ENCODE assay signal across 12 cellular contexts in the genomic region with DNA sequence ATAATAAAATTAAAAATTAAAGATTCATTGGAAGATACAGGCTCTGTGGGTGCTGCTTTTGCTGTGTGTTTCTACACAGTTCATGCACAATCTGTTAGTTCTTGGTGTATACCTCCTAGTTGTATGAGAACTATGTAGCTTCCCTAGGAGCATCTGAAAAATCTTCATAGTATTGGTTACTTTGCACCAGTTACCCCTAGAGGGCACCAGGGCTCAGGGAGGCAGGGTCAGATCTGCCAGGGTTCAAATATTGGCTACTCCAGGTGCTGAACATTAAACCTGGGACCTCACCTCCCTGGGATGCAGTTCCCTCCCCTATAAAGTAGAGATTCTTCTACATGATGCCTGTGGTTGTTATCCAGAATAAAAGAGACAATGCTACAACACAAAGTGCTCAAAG.
DNase-seq lines count a peak whose midpoint lies in the region; ATAC-seq and TF ChIP-seq lines count a peak whose summit lies in the region.
"Had no signal": no experiment of that assay in that cellular context is flagged by ENCODE, and none has a peak within 500 bp of the region (broad histone marks: within the 10 kb centered on the region; RNA-seq: fewer than 3 reads in every experiment).

No MANE protein-coding gene starts in this region.

- H3F3A ChIP-seq in DOHH2 (ENCODE audit: control insufficient read depth, insufficient read depth) = no peaks in the 10 kb centered on the region

- H4K20me1 ChIP-seq in DOHH2 (ENCODE audit: control insufficient read depth, insufficient read depth, low read depth, low read length) = no peaks in the 10 kb centered on the region
- H4K20me1 ChIP-seq in OCI-LY3 (ENCODE audit: insufficient read depth, low read length) = no peaks in the 10 kb centered on the region

- intact Hi-C loops in left lung (cut with DNase I) = no loop called here

- H3K9ac ChIP-seq in OCI-LY3 (ENCODE audit: low read length) = no peak overlapping the region

- TF ChIP-seq EP300 in gastroesophageal sphincter (IDR thresholded peaks at IDR 0.05) = no peak

- H3K4me2 ChIP-seq in DOHH2 (ENCODE audit: low read length) (no peak overlapping the region), OCI-LY3 (ENCODE audit: low read length) (no peak overlapping the region)

- TF ChIP-seq CTCF in 22Rv1 (IDR thresholded peaks at IDR 0.05) = peak; percentile 43
- TF ChIP-seq CTCF in DOHH2 (IDR thresholded peaks at IDR 0.05; ENCODE audit: low read depth, low read length, poor library complexity, severe bottlenecking) = peak; percentile 34
- TF ChIP-seq CTCF in OCI-LY3 (IDR thresholded peaks at IDR 0.05; ENCODE audit: low read depth, low read length) = peak; percentile 32
- TF ChIP-seq CTCF in fibroblast of pulmonary artery (IDR thresholded peaks at IDR 0.05; ENCODE audit: low read length, missing control alignments) = peak; percentile 41
- no peak for TF ChIP-seq CTCF in left lung (IDR thresholded peaks at IDR 0.05)
- no peak for TF ChIP-seq CTCF in gastroesophageal sphincter (IDR thresholded peaks at IDR 0.05)

- no peaks in the 10 kb centered on the region for H3K9me2 ChIP-seq in DOHH2 (replicated peaks; ENCODE audit: control insufficient read depth, low read length)

- H3K79me2 ChIP-seq in DOHH2 (ENCODE audit: control insufficient read depth, low read length) = no peaks in the 10 kb centered on the region
- no peaks in the 10 kb centered on the region for H3K79me2 ChIP-seq in OCI-LY3 (ENCODE audit: low read length)

- DNase-seq in fibroblast of pulmonary artery (ENCODE audit: low read depth) (no peak), NCI-H345 (lab: John Stamatoyannopoulos, UW) (no peak), left lung (no peak)
- DNase-seq: activated CD4-positive, alpha-beta T cell treated with anti-CD3 and anti-CD28 coated beads, Interleukin-2, amount 10 ng/mL, durations not matched to agents 24 days and 14 days; CD4-positive, CD25-positive, alpha-beta regulatory T cell; kidney glomerular epithelial cell; NCI-H69 had no signal

- H3K9me3 ChIP-seq in DOHH2 (ENCODE audit: control insufficient read depth, insufficient read depth, low read length) (no peaks in the 10 kb centered on the region), OCI-LY3 (ENCODE audit: insufficient read depth, low read length) (no peaks in the 10 kb centered on the region), left lung (no peaks in the 10 kb centered on the region), gastroesophageal sphincter (no peaks in the 10 kb centered on the region)

- ATAC-seq in left lung (no peak), gastroesophageal sphincter (no peak), HG03432 (IDR thresholded peaks at IDR 0.05; ENCODE audit: unreplicated experiment) (no peak)

- no peaks in the 10 kb centered on the region for H3K36me3 ChIP-seq in DOHH2 (ENCODE audit: control insufficient read depth, low read length)
- no peaks in the 10 kb centered on the region for H3K36me3 ChIP-seq in OCI-LY3 (replicated peaks; ENCODE audit: low read depth, low read length)
- H3K36me3 ChIP-seq in left lung = no peaks in the 10 kb centered on the region
- no peaks in the 10 kb centered on the region for H3K36me3 ChIP-seq in gastroesophageal sphincter

- no peak for TF ChIP-seq POLR2A in gastroesophageal sphincter (IDR thresholded peaks at IDR 0.05)

- H3K27me3 ChIP-seq in DOHH2 (ENCODE audit: control insufficient read depth, low read length) = no peaks in the 10 kb centered on the region
- H3K27me3 ChIP-seq in OCI-LY3 (ENCODE audit: low read depth, low read length) = no peaks in the 10 kb centered on the region
- H3K27me3 ChIP-seq in left lung = no peaks in the 10 kb centered on the region
- H3K27me3 ChIP-seq in gastroesophageal sphincter = no peaks in the 10 kb centered on the region

- H3K4me1 ChIP-seq in DOHH2 (ENCODE audit: control insufficient read depth, low read length) = no peaks in the 10 kb centered on the region
- H3K4me1 ChIP-seq in OCI-LY3 (ENCODE audit: low read length) = no peaks in the 10 kb centered on the region
- H3K4me1 ChIP-seq in left lung = no peaks in the 10 kb centered on the region
- no peaks in the 10 kb centered on the region for H3K4me1 ChIP-seq in gastroesophageal sphincter

- H2AFZ ChIP-seq in OCI-LY3 (ENCODE audit: low read depth, low read length) = no peak overlapping the region

- no peak overlapping the region for H3K4me3 ChIP-seq in DOHH2 (ENCODE audit: low read length)
- no peak overlapping the region for H3K4me3 ChIP-seq in OCI-LY3 (ENCODE audit: low read length)
- no peak overlapping the region for H3K4me3 ChIP-seq in fibroblast of pulmonary artery (replicated peaks; ENCODE audit: low read depth, low read length)
- H3K4me3 ChIP-seq in left lung = no peak overlapping the region
- H3K4me3 ChIP-seq in gastroesophageal sphincter = no peak overlapping the region

- H3K27ac ChIP-seq in 22Rv1 = no peak overlapping the region
- no peak overlapping the region for H3K27ac ChIP-seq in DOHH2 (ENCODE audit: low read depth, low read length)
- H3K27ac ChIP-seq in OCI-LY3 (ENCODE audit: low read length) = no peak overlapping the region
- H3K27ac ChIP-seq in left lung = no peak overlapping the region
- no peak overlapping the region for H3K27ac ChIP-seq in gastroesophageal sphincter

Comparison
In these comparisons a context has a peak if more than half of its experiments do, and no peak if none do; other contexts are left out.
1. CTCF ChIP-seq: peak in 22Rv1 (single experiment), DOHH2 (single experiment), OCI-LY3 (single experiment) and fibroblast of pulmonary artery (single experiment); none in left lung (0 of 2) and gastroesophageal sphincter (0 of 4).